Comparison of ENCODE assay signal across 20 cellular contexts in genomic region chr1:112320035-112320429, GRCh38.
"Had no signal": no experiment of that assay in that cellular context is flagged by ENCODE, and none has a peak within 500 bp of the region (broad histone marks: within the 10 kb centered on the region; RNA-seq: fewer than 3 reads in every experiment).

No MANE protein-coding gene starts in this region.

- H3K27me3 ChIP-seq: right lobe of liver, tibial artery, upper lobe of left lung, uterus had no signal

- H3K36me3 ChIP-seq: esophagus squamous epithelium, neutrophil, right lobe of liver, spleen, tibial artery, upper lobe of left lung, uterus had no signal

- H3K27ac Mint-ChIP-seq: endodermal cell; naive thymus-derived CD8-positive, alpha-beta T cell; stimulated activated memory B cell treated with anti-CD40 and anti-IgM and Interleukin-4, amounts not matched to agents 10 μg/mL and 1 μg/mL and 100 μg/mL, for 72 hours; stimulated activated naive CD8-positive, alpha-beta T cell treated with anti-CD3 and anti-CD28 coated beads, Interleukin-15, Interleukin-2, amounts not matched to agents 100 ng/mL and 50 ng/mL, for 24 hours had no signal

- H3K4me1 Mint-ChIP-seq: naive thymus-derived CD8-positive, alpha-beta T cell had no signal

- H3K9me3 Mint-ChIP-seq: endodermal cell; naive thymus-derived CD8-positive, alpha-beta T cell; stimulated activated memory B cell treated with anti-CD40 and anti-IgM and Interleukin-4, amounts not matched to agents 10 μg/mL and 1 μg/mL and 100 μg/mL, for 72 hours; stimulated activated naive CD8-positive, alpha-beta T cell treated with anti-CD3 and anti-CD28 coated beads, Interleukin-15, Interleukin-2, amounts not matched to agents 100 ng/mL and 50 ng/mL, for 24 hours had no signal

- H3K4me3 ChIP-seq: coronary artery, esophagus squamous epithelium, mucosa of descending colon, psoas muscle, right lobe of liver, spleen, tibial artery, upper lobe of left lung, uterus had no signal

- H3K36me3 Mint-ChIP-seq: naive thymus-derived CD8-positive, alpha-beta T cell; stimulated activated memory B cell treated with anti-CD40 and anti-IgM and Interleukin-4, amounts not matched to agents 10 μg/mL and 1 μg/mL and 100 μg/mL, for 72 hours had no signal

- H3K9me3 ChIP-seq: esophagus squamous epithelium, mucosa of descending colon, neutrophil, psoas muscle, right lobe of liver, spleen, tibial artery, upper lobe of left lung, uterus had no signal

- DNase-seq: effector CD4-positive, alpha-beta T cell; endodermal cell; esophagus squamous epithelium; foreskin fibroblast; mucosa of descending colon; naive thymus-derived CD8-positive, alpha-beta T cell; psoas muscle; retina; right lobe of liver; spleen; stimulated activated CD4-positive, alpha-beta T cell treated with anti-CD3 and anti-CD28 coated beads, Interleukin-15, amount 100 ng/mL, for 24 hours; stimulated activated CD4-positive, alpha-beta T cell treated with anti-CD3 and anti-CD28 coated beads, Interleukin-1b, Interleukin-23, amount 100 ng/mL, for 48 hours; stimulated activated CD4-positive, alpha-beta T cell treated with anti-CD3 and anti-CD28 coated beads, Interleukin-4, amount 100 ng/mL, for 24 hours; tibial artery; upper lobe of left lung; uterus had no signal

- ATAC-seq: mucosa of descending colon; naive thymus-derived CD8-positive, alpha-beta T cell; psoas muscle; right lobe of liver; stimulated activated memory B cell treated with anti-CD40 and anti-IgM and Interleukin-4, amounts not matched to agents 10 μg/mL and 1 μg/mL and 100 μg/mL, for 72 hours had no signal

- H3K4me3 Mint-ChIP-seq: endodermal cell; naive thymus-derived CD8-positive, alpha-beta T cell; stimulated activated memory B cell treated with anti-CD40 and anti-IgM and Interleukin-4, amounts not matched to agents 10 μg/mL and 1 μg/mL and 100 μg/mL, for 72 hours; stimulated activated naive CD8-positive, alpha-beta T cell treated with anti-CD3 and anti-CD28 coated beads, Interleukin-15, Interleukin-2, amounts not matched to agents 100 ng/mL and 50 ng/mL, for 24 hours had no signal

- H3K4me1 ChIP-seq: psoas muscle, right lobe of liver, uterus had no signal

- H3K27ac ChIP-seq: coronary artery, neutrophil, psoas muscle, right lobe of liver, tibial artery, upper lobe of left lung, uterus had no signal
